Comparison of ENCODE assay signal across 8 cellular contexts in genomic region chr9:41272879-41273548, GRCh38.
DNase-seq lines count a peak whose midpoint lies in the region; ATAC-seq, FAIRE-seq and TF ChIP-seq lines count a peak whose summit lies in the region.
"Not testable (repeated sequence)": the region's sequence is repeated elsewhere in the genome, so short reads cannot be mapped to it uniquely, and the experiment has no call there.

No MANE protein-coding gene starts in this region.

- H4K91ac ChIP-seq in mesenchymal stem cell (ENCODE audit: low read length), result not testable (repeated sequence)

- dilution Hi-C loops in endothelial cell of umbilical vein (cut with MboI; ENCODE audit: extremely low pct_ligation_motif_present, low sequenced_read_pairs), result not testable (repeated sequence)

- not testable (repeated sequence) for H3K23ac ChIP-seq in mesenchymal stem cell (ENCODE audit: low read length in 2 of 2)

- not testable (repeated sequence) for H3K9me3 Mint-ChIP-seq in activated T-helper 1 cell treated with anti-CD3 and anti-CD28 coated beads, Interleukin-12 subunit alpha, Interleukin-12 subunit beta, Interleukin-2, Interleukin-4 antibody, amounts not matched to agents 30 ng/mL and 10 ng/mL and 1 ng/mL, durations not matched to agents 14 hours and 24 hours and 36 hours

- not testable (repeated sequence) for H3K79me2 ChIP-seq in PC-3 (ENCODE audit: low read length); endothelial cell of umbilical vein (ENCODE audit: control insufficient read depth, insufficient read depth, low read length)

- H3K27me3 Mint-ChIP-seq in activated T-helper 1 cell treated with anti-CD3 and anti-CD28 coated beads, Interleukin-12 subunit alpha, Interleukin-12 subunit beta, Interleukin-2, Interleukin-4 antibody, amounts not matched to agents 30 ng/mL and 10 ng/mL and 1 ng/mL, durations not matched to agents 14 hours and 24 hours and 36 hours (ENCODE audit: insufficient read depth), result not testable (repeated sequence)

- not testable (repeated sequence) for H3K27ac Mint-ChIP-seq in activated T-helper 1 cell treated with anti-CD3 and anti-CD28 coated beads, Interleukin-12 subunit alpha, Interleukin-12 subunit beta, Interleukin-2, Interleukin-4 antibody, amounts not matched to agents 30 ng/mL and 10 ng/mL and 1 ng/mL, durations not matched to agents 14 hours and 24 hours and 36 hours

- not testable (repeated sequence) for H3F3A ChIP-seq in PC-3 (ENCODE audit: low read length, unreplicated experiment)

- not testable (repeated sequence) for H3K27me3 ChIP-seq in BE2C; PC-3 (ENCODE audit: low read length); endothelial cell of umbilical vein (ENCODE audit: control insufficient read depth in 2 of 2, insufficient read depth in 2 of 2, low read length in 2 of 2); mesenchymal stem cell (ENCODE audit: control insufficient read depth in 1 of 2, insufficient read depth in 1 of 2, low read length in 2 of 2)

- TF ChIP-seq POLR2A in endothelial cell of umbilical vein (IDR thresholded peaks at IDR 0.05; ENCODE audit: low read depth, low read length), result not testable (repeated sequence)

- H3K9ac ChIP-seq in PC-3 (ENCODE audit: low read length); endothelial cell of umbilical vein (replicated peaks; ENCODE audit: extremely low read depth, insufficient read depth, low read length); mesenchymal stem cell (ENCODE audit: low read length): not testable (repeated sequence)

- CTCF ChIA-PET in PC-3 (lab: Charles Lee); endothelial cell of umbilical vein (lab: Charles Lee): not testable (repeated sequence)

- not testable (repeated sequence) for H2BK15ac ChIP-seq in mesenchymal stem cell (ENCODE audit: low read depth, poor library complexity, severe bottlenecking)

- not testable (repeated sequence) for H4K8ac ChIP-seq in mesenchymal stem cell (ENCODE audit: low read length)

- H3K4me2 ChIP-seq in PC-3 (ENCODE audit: low read length) (peak overlapping the region; percentile 69; the same call in 1 of the 2 replicates), mesenchymal stem cell (ENCODE audit: low read length, poor library complexity, severe bottlenecking) (peak overlapping the region; percentile 66)
- not testable (repeated sequence) for H3K4me2 ChIP-seq in endothelial cell of umbilical vein (ENCODE audit: insufficient read depth, low read length)

- not testable (repeated sequence) for H4K20me1 ChIP-seq in PC-3 (ENCODE audit: low read length); endothelial cell of umbilical vein (replicated peaks; ENCODE audit: control insufficient read depth, extremely low read depth, insufficient read depth, low read length)

- not testable (repeated sequence) for H3K36me3 ChIP-seq in BE2C; PC-3 (ENCODE audit: low read depth, low read length); endothelial cell of umbilical vein (ENCODE audit: control insufficient read depth in 2 of 2, extremely low read depth in 1 of 2, insufficient read depth in 2 of 2, low read length in 2 of 2); mesenchymal stem cell (ENCODE audit: control insufficient read depth in 1 of 2, insufficient read depth in 2 of 2, low read depth in 1 of 2, low read length in 2 of 2)

- not testable (repeated sequence) for H3K9me1 ChIP-seq in endothelial cell of umbilical vein (replicated peaks; ENCODE audit: control insufficient read depth, extremely low read depth, insufficient read depth, low read length)

- not testable (repeated sequence) for H3K4ac ChIP-seq in mesenchymal stem cell (ENCODE audit: low read depth in 1 of 2, low read length in 2 of 2)

- intact Hi-C loops in PC-3 (cut with micrococcal nuclease); activated T-helper 1 cell treated with anti-CD3 and anti-CD28 coated beads, Interleukin-12 subunit alpha, Interleukin-12 subunit beta, Interleukin-2, Interleukin-4 antibody, amounts not matched to agents 30 ng/mL and 10 ng/mL and 1 ng/mL, durations not matched to agents 14 hours and 24 hours and 36 hours (cut with micrococcal nuclease); endothelial cell of umbilical vein (cut with micrococcal nuclease): not testable (repeated sequence)

- H3K9me2 ChIP-seq in PC-3 (replicated peaks; ENCODE audit: low read length), result not testable (repeated sequence)

- H2BK12ac ChIP-seq in mesenchymal stem cell (ENCODE audit: low read length in 2 of 2), result not testable (repeated sequence)

- H2BK5ac ChIP-seq in mesenchymal stem cell (ENCODE audit: low read depth, low read length, poor library complexity, severe bottlenecking), result not testable (repeated sequence)

- H2AK5ac ChIP-seq in mesenchymal stem cell (ENCODE audit: low read length, severe bottlenecking), result not testable (repeated sequence)

- 14% methylated on average over 8 of the region's 49 CpGs for WGBS in mesenchymal stem cell

- BruUV-seq in PC-3 (replicated peaks; lab: Mats Ljungman, UMichigan), result TSS peak; percentile 24
- not testable (repeated sequence) for BruUV-seq in endothelial cell of umbilical vein (replicated peaks; lab: Mats Ljungman, UMichigan)

- H3K4me3 ChIP-seq in BE2C (ENCODE audit: low read depth, low read length), result peak overlapping the region; percentile 40
- peak overlapping the region; percentile 63 for H3K4me3 ChIP-seq in PC-3 (ENCODE audit: low read length)
- peak overlapping the region in 1 of 3 experiments; percentile 31 for H3K4me3 ChIP-seq in endothelial cell of umbilical vein (replicated peaks in 1 of 3; ENCODE audit: insufficient read depth in 1 of 3, low read depth in 1 of 3, low read length in 3 of 3)
- H3K4me3 ChIP-seq in mesenchymal stem cell (ENCODE audit: insufficient read depth in 1 of 2, low read depth in 1 of 2, low read length in 2 of 2), result peak overlapping the region; percentile 57 to 58

- not testable (repeated sequence) for H3K36me3 Mint-ChIP-seq in activated T-helper 1 cell treated with anti-CD3 and anti-CD28 coated beads, Interleukin-12 subunit alpha, Interleukin-12 subunit beta, Interleukin-2, Interleukin-4 antibody, amounts not matched to agents 30 ng/mL and 10 ng/mL and 1 ng/mL, durations not matched to agents 14 hours and 24 hours and 36 hours (ENCODE audit: low read depth)

- peak overlapping the region; percentile 55; the same call in 1 of the 2 replicates for H2AFZ ChIP-seq in PC-3 (ENCODE audit: low read length)
- H2AFZ ChIP-seq in endothelial cell of umbilical vein (ENCODE audit: low read depth, low read length), result peak overlapping the region; percentile 38
- peak overlapping the region; percentile 14 for H2AFZ ChIP-seq in mesenchymal stem cell (ENCODE audit: low read depth, low read length)

- not testable (repeated sequence) for H3K79me1 ChIP-seq in mesenchymal stem cell (replicated peaks; ENCODE audit: low read length, poor library complexity, severe bottlenecking)

- H3K4me3 Mint-ChIP-seq in activated T-helper 1 cell treated with anti-CD3 and anti-CD28 coated beads, Interleukin-12 subunit alpha, Interleukin-12 subunit beta, Interleukin-2, Interleukin-4 antibody, amounts not matched to agents 30 ng/mL and 10 ng/mL and 1 ng/mL, durations not matched to agents 14 hours and 24 hours and 36 hours, result not testable (repeated sequence)

- POLR2A ChIA-PET in PC-3 (lab: Charles Lee; ENCODE audit: unreplicated experiment); endothelial cell of umbilical vein (lab: Charles Lee): not testable (repeated sequence)

- not testable (repeated sequence) for H3K18ac ChIP-seq in mesenchymal stem cell (ENCODE audit: low read depth in 1 of 2, low read length in 2 of 2)

- H3K4me1 ChIP-seq in BE2C; PC-3 (ENCODE audit: insufficient read depth, low read length); endothelial cell of umbilical vein (ENCODE audit: control insufficient read depth, extremely low read depth, insufficient read depth, low read length); mesenchymal stem cell (ENCODE audit: control insufficient read depth, insufficient read depth, low read depth, low read length): not testable (repeated sequence)

- H3K27ac ChIP-seq in PC-3 (ENCODE audit: low read length); endothelial cell of umbilical vein (ENCODE audit: insufficient read depth, low read depth, low read length); mesenchymal stem cell (ENCODE audit: low read length, poor library complexity, severe bottlenecking): not testable (repeated sequence)

- H3K4me1 Mint-ChIP-seq in activated T-helper 1 cell treated with anti-CD3 and anti-CD28 coated beads, Interleukin-12 subunit alpha, Interleukin-12 subunit beta, Interleukin-2, Interleukin-4 antibody, amounts not matched to agents 30 ng/mL and 10 ng/mL and 1 ng/mL, durations not matched to agents 14 hours and 24 hours and 36 hours (ENCODE audit: low read depth), result not testable (repeated sequence)

- not testable (repeated sequence) for FAIRE-seq in endothelial cell of umbilical vein (lab: Jason Lieb, UNC)

- H2BK120ac ChIP-seq in mesenchymal stem cell (ENCODE audit: low read depth, low read length), result not testable (repeated sequence)

- ATAC-seq in GM19328 (IDR thresholded peaks at IDR 0.05; ENCODE audit: unreplicated experiment) (peak; percentile 24), HG02938 (IDR thresholded peaks at IDR 0.05; ENCODE audit: unreplicated experiment) (peak; percentile 43), PC-3 (peak; percentile 27)

- not testable (repeated sequence) for H3K14ac ChIP-seq in mesenchymal stem cell (ENCODE audit: low read length in 2 of 2)

- not testable (repeated sequence) for H3K9me3 ChIP-seq in BE2C; PC-3 (ENCODE audit: low read length); endothelial cell of umbilical vein (replicated peaks; ENCODE audit: control insufficient read depth, insufficient read depth, low read length); mesenchymal stem cell (ENCODE audit: control insufficient read depth, low read length)

- TF ChIP-seq CTCF in BE2C (IDR thresholded peaks at IDR 0.05; ENCODE audit: low read depth, low read length); PC-3 (conservative IDR thresholded peaks at IDR 0.05; ENCODE audit: low read depth, low read length); endothelial cell of umbilical vein (IDR thresholded peaks at IDR 0.05; ENCODE audit: extremely low read depth in 1 of 2, insufficient read depth in 1 of 2, low read depth in 1 of 2, low read length in 2 of 2): not testable (repeated sequence)

- DNase-seq in BE2C (peak; percentile 62), PC-3 (peak; percentile 12)
- DNase-seq in activated T-helper 1 cell treated with anti-CD3 and anti-CD28 coated beads, Interleukin-12 subunit alpha, Interleukin-12 subunit beta, Interleukin-2, Interleukin-4 antibody, amounts not matched to agents 30 ng/mL and 10 ng/mL and 1 ng/mL, durations not matched to agents 14 hours and 24 hours and 36 hours (ENCODE audit: low spot score), result peak; percentile 31
- not testable (repeated sequence) for DNase-seq in endothelial cell of umbilical vein (ENCODE audit: low read depth, low spot score); mesenchymal stem cell
- peak; percentile 50 for DNase-seq in stimulated activated CD4-positive, alpha-beta T cell treated with anti-CD3 and anti-CD28 coated beads, Interleukin-15, amount 100 ng/mL, for 24 hours
